Comparison of ENCODE assay signal across 26 cellular contexts in genomic region chr4:126664839-126665238, GRCh38.
"Had no signal": no experiment of that assay in that cellular context is flagged by ENCODE, and none has a peak within 500 bp of the region (broad histone marks: within the 10 kb centered on the region; RNA-seq: fewer than 3 reads in every experiment).

No MANE protein-coding gene starts in this region.

- H3K9ac ChIP-seq: parathyroid adenoma had no signal

- DNase-seq: naive thymus-derived CD8-positive, alpha-beta T cell; nephron progenitor cell; occipital lobe; ovary; posterior cingulate gyrus; psoas muscle; right cardiac atrium; right lobe of liver; sigmoid colon; small intestine; stimulated activated CD4-positive, alpha-beta T cell treated with anti-CD3 and anti-CD28 coated beads, Interleukin-15, amount 100 ng/mL, for 24 hours; stimulated activated CD4-positive, alpha-beta T cell treated with anti-CD3 and anti-CD28 coated beads, Interleukin-2, amount 100 ng/mL, for 24 hours; stimulated activated CD4-positive, alpha-beta T cell treated with anti-CD3 and anti-CD28 coated beads, Interleukin-2, amount 100 ng/mL, for 48 hours; stimulated activated CD4-positive, alpha-beta T cell treated with anti-CD3 and anti-CD28 coated beads, Interleukin-4, amount 100 ng/mL, for 24 hours; stimulated activated naive B cell treated with anti-CD40 and anti-IgM and Interleukin-4, amounts not matched to agents 10 μg/mL and 1 μg/mL and 100 μg/mL, for 72 hours; stimulated activated naive CD4-positive, alpha-beta T cell treated with Interleukin-2 at 50 U/mL for 16 hours; stomach; testis; tibial artery; transverse colon; upper lobe of right lung; uterus had no signal

- H2AFZ ChIP-seq: parathyroid adenoma had no signal

- ATAC-seq: naive thymus-derived CD8-positive, alpha-beta T cell; natural killer cell treated with Interleukin-12 subunit alpha and Interleukin-12 subunit beta and Interleukin-15 and Interleukin-18, amount 100 ng/mL, for 72 hours; psoas muscle; right cardiac atrium; right lobe of liver; stimulated activated effector memory CD8-positive, alpha-beta T cell treated with anti-CD3 and anti-CD28 coated beads, Interleukin-12 subunit alpha, Interleukin-12 subunit beta, amount 100 ng/mL, for 72 hours; stimulated activated naive B cell treated with anti-CD40 and anti-IgM and Interleukin-4, amounts not matched to agents 10 μg/mL and 1 μg/mL and 100 μg/mL, for 72 hours; upper lobe of right lung had no signal

- H3K27ac ChIP-seq: ovary, parathyroid adenoma, psoas muscle, right lobe of liver, sigmoid colon, stomach, suprapubic skin, testis, tibial artery, transverse colon, upper lobe of right lung, uterus had no signal

- H3K4me3 ChIP-seq: ovary, psoas muscle, right lobe of liver, sigmoid colon, stomach, suprapubic skin, testis, tibial artery, transverse colon, upper lobe of right lung, uterus had no signal

- H3K27me3 ChIP-seq: ovary, right lobe of liver, sigmoid colon, stomach, suprapubic skin, testis, tibial artery, transverse colon, upper lobe of right lung, uterus had no signal

- H3K9me3 ChIP-seq: ovary, psoas muscle, right lobe of liver, sigmoid colon, suprapubic skin, testis, tibial artery, transverse colon, upper lobe of right lung, uterus had no signal

- H3K4me1 ChIP-seq: parathyroid adenoma, psoas muscle, right lobe of liver, sigmoid colon, stomach, suprapubic skin, testis, tibial artery, transverse colon, upper lobe of right lung, uterus had no signal

- H3K36me3 ChIP-seq: ovary, right lobe of liver, sigmoid colon, stomach, suprapubic skin, tibial artery, transverse colon, upper lobe of right lung, uterus had no signal

- H3K79me2 ChIP-seq: parathyroid adenoma had no signal
